1 cellular context compared by ENCODE assay signal in the genomic region with DNA sequence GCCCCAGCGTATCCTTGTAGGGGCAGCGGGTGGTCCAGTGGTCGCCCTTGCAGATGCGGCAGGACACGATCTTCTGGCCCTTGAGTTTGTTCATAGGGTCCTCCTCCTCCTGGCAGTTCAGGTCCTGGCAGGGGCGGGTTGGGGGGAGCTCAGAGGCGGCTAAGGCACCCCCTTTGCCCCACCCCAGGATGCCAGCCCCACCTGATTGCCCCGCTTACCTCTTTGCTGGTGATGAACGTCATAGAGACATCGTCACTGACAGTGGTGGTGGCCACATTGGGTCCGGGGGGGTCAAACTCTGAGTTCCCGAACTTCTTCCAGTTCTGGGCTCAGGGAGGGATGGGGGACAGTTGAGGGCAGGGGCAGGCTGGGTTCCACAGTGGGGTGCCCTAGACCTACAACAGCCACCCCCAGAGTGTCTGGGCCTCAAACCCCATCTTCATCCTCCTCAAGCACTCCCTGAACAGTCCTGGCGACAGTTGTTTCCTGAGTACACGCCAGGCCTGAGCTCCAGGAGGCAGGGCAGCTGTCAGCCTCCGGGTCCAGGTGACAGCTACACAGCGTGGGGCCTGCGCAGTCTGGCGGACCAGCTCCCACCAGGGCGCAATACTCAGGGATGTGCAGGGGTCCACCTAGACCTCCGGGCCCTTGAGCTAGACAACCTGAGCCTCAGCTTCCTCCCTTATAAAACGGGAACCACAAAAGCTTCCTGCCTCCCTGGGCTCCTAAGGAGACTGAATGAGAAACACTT.
TF ChIP-seq lines count a peak whose summit lies in the region.

No MANE protein-coding gene starts in this region.

TF ChIP-seq in K562, 482 proteins besides CTCF, POLR2A, EP300 and RAD21:
- TF ChIP-seq RBFOX2 (IDR thresholded peaks at IDR 0.05; ENCODE audit: low read depth, low read length) (peak; percentile 47), HEY1 (CRISPR knock-in tag; IDR thresholded peaks at IDR 0.05; ENCODE audit: borderline replicate concordance) (no peak)
